1 cellular context compared by ENCODE assay signal in genomic region chr3:38662544-38662943, GRCh38.
TF ChIP-seq lines count a peak whose summit lies in the region.

No MANE protein-coding gene starts in this region.

TF ChIP-seq in HepG2, 621 proteins besides CTCF, POLR2A, EP300 and RAD21:
- TF ChIP-seq NFE2L2 (IDR thresholded peaks at IDR 0.05; ENCODE audit: low read length): no peak
- no peak for TF ChIP-seq NR2F6 (IDR thresholded peaks at IDR 0.05)
- TF ChIP-seq NR2F6 (CRISPR knock-in tag; IDR thresholded peaks at IDR 0.05): 0 out of 2 replicates have a peak, but pooled peaks have one; percentile 14
- TF ChIP-seq NFE2L1 (CRISPR knock-in tag; IDR thresholded peaks at IDR 0.05; ENCODE audit: borderline replicate concordance): no peak
- no peak for TF ChIP-seq PATZ1 (CRISPR knock-in tag; IDR thresholded peaks at IDR 0.05)
- no peak for TF ChIP-seq RFXANK (CRISPR knock-in tag; IDR thresholded peaks at IDR 0.05)
- no peak for TF ChIP-seq TCF7 (IDR thresholded peaks at IDR 0.05; ENCODE audit: low read depth)
- TF ChIP-seq KDM1A (CRISPR knock-in tag; IDR thresholded peaks at IDR 0.05): no peak
- no peak for TF ChIP-seq ZNF44 (CRISPR knock-in tag; IDR thresholded peaks at IDR 0.05)
- TF ChIP-seq ZNF230 (CRISPR knock-in tag; IDR thresholded peaks at IDR 0.05): 0 out of 2 replicates have a peak, but pooled peaks have one; percentile 39
- no peak for TF ChIP-seq USF2 (IDR thresholded peaks at IDR 0.05; ENCODE audit: low read depth, low read length)
- no peak for TF ChIP-seq USF2 (CRISPR knock-in tag; IDR thresholded peaks at IDR 0.05; ENCODE audit: borderline replicate concordance)
- TF ChIP-seq ZNF563 (CRISPR knock-in tag; IDR thresholded peaks at IDR 0.05): peak; percentile 95
- 0 out of 2 replicates have a peak, but pooled peaks have one; percentile 14 for TF ChIP-seq FOXA3 (CRISPR knock-in tag; IDR thresholded peaks at IDR 0.05)
- no peak for TF ChIP-seq FOXP1 (IDR thresholded peaks at IDR 0.05)
- no peak for TF ChIP-seq FOXP1 (CRISPR knock-in tag; IDR thresholded peaks at IDR 0.05)
- no peak for TF ChIP-seq MTERF4 (CRISPR knock-in tag; IDR thresholded peaks at IDR 0.05)
- no peak for TF ChIP-seq SNAPC5 (CRISPR knock-in tag; IDR thresholded peaks at IDR 0.05; ENCODE audit: borderline replicate concordance)
- TF ChIP-seq SMC3 (IDR thresholded peaks at IDR 0.05; ENCODE audit: low read length): peak; percentile 68
- TF ChIP-seq ZNF225 (CRISPR knock-in tag; IDR thresholded peaks at IDR 0.05): peak; percentile 100; the same call in 1 of the 2 replicates
- peak; percentile 56; the same call in 1 of the 2 replicates for TF ChIP-seq ZNF7 (CRISPR knock-in tag; IDR thresholded peaks at IDR 0.05)
- no peak for TF ChIP-seq AHDC1 (CRISPR knock-in tag; IDR thresholded peaks at IDR 0.05; ENCODE audit: borderline replicate concordance)
- TF ChIP-seq ZNF331 (CRISPR knock-in tag; IDR thresholded peaks at IDR 0.05): peak; percentile 25; the same call in 1 of the 2 replicates
- TF ChIP-seq ZFP91 (CRISPR knock-in tag; IDR thresholded peaks at IDR 0.05; ENCODE audit: borderline replicate concordance): no peak
- TF ChIP-seq RFX3 (CRISPR knock-in tag; IDR thresholded peaks at IDR 0.05): no peak
- no peak for TF ChIP-seq DRAP1 (CRISPR knock-in tag; IDR thresholded peaks at IDR 0.05)
- no peak for TF ChIP-seq ZBTB46 (CRISPR knock-in tag; IDR thresholded peaks at IDR 0.05; ENCODE audit: borderline replicate concordance)
- 0 out of 2 replicates have a peak, but pooled peaks have one; percentile 42 for TF ChIP-seq ZNF280D (CRISPR knock-in tag; IDR thresholded peaks at IDR 0.05)
- TF ChIP-seq STAT5B (CRISPR knock-in tag; IDR thresholded peaks at IDR 0.05): no peak
- no peak for TF ChIP-seq ZNF572 (CRISPR knock-in tag; IDR thresholded peaks at IDR 0.05)
- no peak for TF ChIP-seq KLF9 (CRISPR knock-in tag; IDR thresholded peaks at IDR 0.05; ENCODE audit: low read depth)
- no peak for TF ChIP-seq HOXA5 (CRISPR knock-in tag; IDR thresholded peaks at IDR 0.05)
- TF ChIP-seq STAG1 (CRISPR knock-in tag; IDR thresholded peaks at IDR 0.05): peak; percentile 84
